ENCODE assay signal across 12 cellular contexts in genomic region chr2:1803217-1804115, GRCh38.
"Had no signal": no experiment of that assay in that cellular context is flagged by ENCODE, and none has a peak within 500 bp of the region (broad histone marks: within the 10 kb centered on the region; RNA-seq: fewer than 3 reads in every experiment).

No MANE protein-coding gene starts in this region.

- DNase-seq: activated CD4-positive, CD25-positive, alpha-beta regulatory T cell treated with anti-CD3 and anti-CD28 coated beads, Interleukin-2, amount 50 U/mL, for 72 hours; activated naive CD4-positive, alpha-beta T cell treated with Interleukin-2 at 50 U/mL for 16 hours; activated naive CD8-positive, alpha-beta T cell treated with anti-CD3 and anti-CD28 coated beads, Interleukin-2, amount 50 U/mL, for 24 hours; erythroblast; mammary epithelial cell; stimulated activated CD4-positive, alpha-beta T cell treated with anti-CD3 and anti-CD28 coated beads, Interleukin-2, amount 100 ng/mL, for 48 hours; T-helper 1 cell; T1000 had no signal

- ATAC-seq: activated naive CD8-positive, alpha-beta T cell treated with anti-CD3 and anti-CD28 coated beads, Interleukin-2, amount 50 U/mL, for 24 hours; left lobe of liver; natural killer cell treated with Interleukin-12 subunit alpha and Interleukin-12 subunit beta and Interleukin-15 and Interleukin-18, amount 100 ng/mL, for 72 hours; SK-N-SH treated with all-trans-retinoic acid at 6 μM for 48 hours; stimulated activated memory B cell treated with anti-CD40 and anti-IgM and Interleukin-4, amounts not matched to agents 10 μg/mL and 1 μg/mL and 100 μg/mL, for 72 hours had no signal
